In genomic region chr3:164132878-164133277, GRCh38 we compare ENCODE assay signal across 31 cellular contexts.
DNase-seq lines count a peak whose midpoint lies in the region; ATAC-seq, FAIRE-seq and TF ChIP-seq lines count a peak whose summit lies in the region.
"Had no signal": no experiment of that assay in that cellular context is flagged by ENCODE, and none has a peak within 500 bp of the region (broad histone marks: within the 10 kb centered on the region; RNA-seq: fewer than 3 reads in every experiment).

No MANE protein-coding gene starts in this region.

- H2AFZ ChIP-seq in DND-41 (ENCODE audit: low read depth, low read length) = no peak overlapping the region

- H3K79me2 ChIP-seq in DND-41 (ENCODE audit: insufficient read depth, low read length) = no peaks in the 10 kb centered on the region

- H3K27me3 Mint-ChIP-seq in naive thymus-derived CD4-positive, alpha-beta T cell = no peaks in the 10 kb centered on the region
- H3K27me3 Mint-ChIP-seq: B cell; CD4-positive, alpha-beta memory T cell; CD4-positive, alpha-beta T cell; CD4-positive, CD25-positive, alpha-beta regulatory T cell; CD8-positive, alpha-beta memory T cell had no signal

- WGBS in small intestine, 3 donors = 78 to 85% (median 84%) methylated on average over 1 of the region's 1 CpG

- no peaks in the 10 kb centered on the region for H3K9me3 ChIP-seq in DND-41 (ENCODE audit: insufficient read depth, low read length, severe bottlenecking)
- H3K9me3 ChIP-seq in small intestine (ENCODE audit: control insufficient read depth, low read depth) = no peaks in the 10 kb centered on the region
- H3K9me3 ChIP-seq in naive thymus-derived CD4-positive, alpha-beta T cell (ENCODE audit: control insufficient read depth in 2 of 3, low read length in 3 of 3) = no peaks in the 10 kb centered on the region
- H3K9me3 ChIP-seq: A549; BE2C; BLaER1; BLaER1 treated with 17β-estradiol and CSF1 and Interleukin-3, amounts not matched to agents 10 nM and 100 nM; Caco-2 had no signal

- H3K4me3 ChIP-seq in DND-41 (ENCODE audit: low read depth in 1 of 2, low read length in 2 of 2) (no peak overlapping the region), small intestine (ENCODE audit: low read depth in 1 of 2, low read length in 2 of 2) (no peak overlapping the region)
- no peak overlapping the region for H3K4me3 ChIP-seq in naive thymus-derived CD4-positive, alpha-beta T cell (ENCODE audit: low read length)
- H3K4me3 ChIP-seq: A549; BLaER1; BLaER1 treated with 17β-estradiol and CSF1 and Interleukin-3, amounts not matched to agents 10 nM and 100 nM had no signal

- no peaks in the 10 kb centered on the region for H3K4me1 Mint-ChIP-seq in naive thymus-derived CD4-positive, alpha-beta T cell
- H3K4me1 Mint-ChIP-seq: B cell; CD14-positive monocyte; CD4-positive, alpha-beta memory T cell; CD4-positive, CD25-positive, alpha-beta regulatory T cell; CD8-positive, alpha-beta memory T cell had no signal

- peak; percentile 99 for ATAC-seq in DND-41 (ENCODE audit: insufficient read depth, low read depth)
- ATAC-seq in naive thymus-derived CD4-positive, alpha-beta T cell = no peak
- ATAC-seq: A549; CD8-positive, alpha-beta T cell had no signal

- no peak overlapping the region for H3K4me3 Mint-ChIP-seq in naive thymus-derived CD4-positive, alpha-beta T cell
- H3K4me3 Mint-ChIP-seq: B cell; CD14-positive monocyte; CD4-positive, alpha-beta memory T cell; CD4-positive, alpha-beta T cell; CD4-positive, CD25-positive, alpha-beta regulatory T cell; CD8-positive, alpha-beta memory T cell; CD8-positive, alpha-beta T cell had no signal

- H3K36me3 Mint-ChIP-seq in naive thymus-derived CD4-positive, alpha-beta T cell = no peaks in the 10 kb centered on the region
- H3K36me3 Mint-ChIP-seq: CD14-positive monocyte; CD4-positive, alpha-beta memory T cell; CD4-positive, CD25-positive, alpha-beta regulatory T cell; CD8-positive, alpha-beta memory T cell; CD8-positive, alpha-beta T cell had no signal

- no peak for TF ChIP-seq CTCF in DND-41 (IDR thresholded peaks at IDR 0.05; ENCODE audit: borderline replicate concordance, extremely low read depth, low read length, poor library complexity, severe bottlenecking)

- FAIRE-seq in small intestine (lab: Jason Lieb, UNC) = peak; percentile 44
- FAIRE-seq: A549, D721Med had no signal

- H3K9me3 Mint-ChIP-seq in naive thymus-derived CD4-positive, alpha-beta T cell = peaks cover 0 to 14% (median 2%) of the 10 kb centered on the region in 11 donors
- H3K9me3 Mint-ChIP-seq: CD4-positive, alpha-beta T cell had no signal

- no peak overlapping the region for H3K4me2 ChIP-seq in DND-41 (ENCODE audit: insufficient read depth, low read length)
- H3K4me2 ChIP-seq: A549; BLaER1; BLaER1 treated with 17β-estradiol and CSF1 and Interleukin-3, amounts not matched to agents 10 nM and 100 nM had no signal

- H3K27ac ChIP-seq in DND-41 (ENCODE audit: low read length) (no peak overlapping the region), small intestine (ENCODE audit: low read depth in 1 of 2, low read length in 1 of 2) (no peak overlapping the region)
- H3K27ac ChIP-seq in naive thymus-derived CD4-positive, alpha-beta T cell (ENCODE audit: low read depth, low read length) = no peak overlapping the region
- H3K27ac ChIP-seq: 22Rv1; A549; BLaER1; BLaER1 treated with 17β-estradiol and CSF1 and Interleukin-3, amounts not matched to agents 10 nM and 100 nM; C4-2B had no signal

- CTCF ChIA-PET in naive thymus-derived CD4-positive, alpha-beta T cell (lab: Charles Lee) = no interaction called here

- H3K4me1 ChIP-seq in DND-41 (ENCODE audit: insufficient read depth, low read length) (no peaks in the 10 kb centered on the region), small intestine (ENCODE audit: control insufficient read depth in 2 of 2, insufficient read depth in 1 of 2, low read depth in 1 of 2, low read length in 1 of 2) (no peaks in the 10 kb centered on the region)
- H3K4me1 ChIP-seq in naive thymus-derived CD4-positive, alpha-beta T cell (ENCODE audit: control insufficient read depth in 2 of 2, insufficient read depth in 2 of 2, low read length in 2 of 2) = no peaks in the 10 kb centered on the region
- H3K4me1 ChIP-seq: A549; BE2C; BLaER1; BLaER1 treated with 17β-estradiol and CSF1 and Interleukin-3, amounts not matched to agents 10 nM and 100 nM; Caco-2 had no signal

- DNase-seq in DND-41 = no peak
- DNase-seq in small intestine = no peak
- no peak for DNase-seq in NCI-H2029 (lab: John Stamatoyannopoulos, UW)
- DNase-seq in naive thymus-derived CD4-positive, alpha-beta T cell = no peak
- DNase-seq: 8988T; ACHN; AML-193; BE2C; C1 segment of cervical spinal cord; Caco-2; Calu3; CD4-positive, alpha-beta memory T cell; CD4-positive, alpha-beta T cell; CD4-positive, CD25-positive, alpha-beta regulatory T cell; CD8-positive, alpha-beta memory T cell; CD8-positive, alpha-beta T cell; COR-L47; DMS 273 treated with DMSO at 0.1 percent for 48 hours; DMS153; DMS53; DMS79; DMS79 treated with DMSO at 0.1 percent for 48 hours; EL had no signal

- no peak overlapping the region for H3K27ac Mint-ChIP-seq in naive thymus-derived CD4-positive, alpha-beta T cell
- H3K27ac Mint-ChIP-seq: B cell; CD14-positive monocyte; CD4-positive, alpha-beta memory T cell; CD4-positive, alpha-beta T cell; CD4-positive, CD25-positive, alpha-beta regulatory T cell; CD8-positive, alpha-beta memory T cell; CD8-positive, alpha-beta T cell had no signal

- H3K36me3 ChIP-seq in DND-41 (ENCODE audit: insufficient read depth, low read length) (no peaks in the 10 kb centered on the region), small intestine (ENCODE audit: control insufficient read depth in 2 of 2, insufficient read depth in 2 of 2, low read length in 2 of 2) (no peaks in the 10 kb centered on the region)
- H3K36me3 ChIP-seq in naive thymus-derived CD4-positive, alpha-beta T cell (ENCODE audit: control insufficient read depth in 2 of 3, insufficient read depth in 3 of 3, low read length in 3 of 3) = no peaks in the 10 kb centered on the region
- H3K36me3 ChIP-seq: BE2C; BLaER1; BLaER1 treated with 17β-estradiol and CSF1 and Interleukin-3, amounts not matched to agents 10 nM and 100 nM had no signal

- no peak overlapping the region for H3K9ac ChIP-seq in DND-41 (ENCODE audit: low read depth, low read length)
- H3K9ac ChIP-seq: BLaER1; BLaER1 treated with 17β-estradiol and CSF1 and Interleukin-3, amounts not matched to agents 10 nM and 100 nM had no signal

- no peaks in the 10 kb centered on the region for H4K20me1 ChIP-seq in DND-41 (ENCODE audit: insufficient read depth, low read length)
- H4K20me1 ChIP-seq: BLaER1; BLaER1 treated with 17β-estradiol and CSF1 and Interleukin-3, amounts not matched to agents 10 nM and 100 nM had no signal

- POLR2A ChIA-PET in naive thymus-derived CD4-positive, alpha-beta T cell (lab: Charles Lee) = no interaction called here

- intact Hi-C loops in naive thymus-derived CD4-positive, alpha-beta T cell (cut with micrococcal nuclease) = no loop called here

- no peaks in the 10 kb centered on the region for H3K27me3 ChIP-seq in DND-41 (ENCODE audit: insufficient read depth, low read length, poor library complexity)
- no peaks in the 10 kb centered on the region for H3K27me3 ChIP-seq in small intestine (ENCODE audit: control insufficient read depth in 2 of 2, insufficient read depth in 2 of 2, low read length in 2 of 2)
- H3K27me3 ChIP-seq in naive thymus-derived CD4-positive, alpha-beta T cell (ENCODE audit: control insufficient read depth in 2 of 2, insufficient read depth in 2 of 2, low read length in 2 of 2) = no peaks in the 10 kb centered on the region
- H3K27me3 ChIP-seq: BE2C; BLaER1; BLaER1 treated with 17β-estradiol and CSF1 and Interleukin-3, amounts not matched to agents 10 nM and 100 nM had no signal
